Comparison of ENCODE assay signal across 10 cellular contexts in the genomic region with DNA sequence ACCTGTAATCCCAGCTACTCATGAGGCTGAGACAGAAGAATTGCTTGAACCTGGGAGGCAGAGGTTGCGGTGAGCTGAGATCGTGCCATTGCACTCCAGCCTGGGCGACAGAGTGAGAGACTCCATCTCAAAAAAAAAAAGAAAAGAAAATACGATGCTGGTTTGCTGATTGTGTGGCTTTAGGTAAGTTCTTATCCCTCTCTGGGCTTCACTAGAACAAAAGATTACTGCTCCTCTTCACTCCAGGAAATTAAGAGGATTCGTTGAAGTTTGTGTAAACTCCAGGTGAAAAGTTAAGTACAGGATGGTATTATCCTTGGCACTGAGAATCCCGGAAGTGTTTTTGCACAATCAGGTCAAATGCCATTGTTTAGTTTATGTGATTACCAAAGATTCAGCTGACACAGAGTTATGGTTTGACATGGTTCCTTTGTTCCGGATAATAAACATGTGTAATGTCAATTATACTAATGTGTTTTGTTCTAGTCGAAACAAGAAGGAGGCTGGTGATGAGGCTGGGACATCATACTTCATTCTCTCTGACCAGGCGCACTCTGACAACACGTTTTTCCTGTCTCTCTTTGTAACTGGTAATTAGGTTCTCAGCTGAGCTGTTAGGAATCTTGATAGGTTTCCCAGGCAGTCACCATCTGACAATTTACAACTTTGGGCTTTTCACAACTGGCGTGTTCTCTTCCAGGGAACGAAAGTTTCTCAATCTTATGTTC. TPM values are rescaled to one million over a fixed set of nuclear protein-coding genes. Genes with fewer than 3 reads are reported as not detected.
A peak's percentile ranks its signal among the peaks of the same experiment; 100 is the strongest.
DNase-seq lines count a peak whose midpoint lies in the region; ATAC-seq and FAIRE-seq lines count a peak whose summit lies in the region.
"Had no signal": no experiment of that assay in that cellular context is flagged by ENCODE, and none has a peak within 500 bp of the region (broad histone marks: within the 10 kb centered on the region; RNA-seq: fewer than 3 reads in every experiment).

No MANE protein-coding gene starts in this region.

- H3K9me3 ChIP-seq in SJCRH30 (replicated peaks) (no peaks in the 10 kb centered on the region), small intestine (ENCODE audit: control insufficient read depth, low read depth) (no peaks in the 10 kb centered on the region)

- H3K4me1 ChIP-seq in SJCRH30: peaks cover 14% of the 10 kb centered on the region
- H3K4me1 ChIP-seq in small intestine (ENCODE audit: control insufficient read depth in 2 of 2, insufficient read depth in 1 of 2, low read depth in 1 of 2, low read length in 1 of 2): no peaks in the 10 kb centered on the region

- FAIRE-seq in small intestine (lab: Jason Lieb, UNC): no peak

- H3K27ac ChIP-seq in SJCRH30 (no peak overlapping the region), small intestine (ENCODE audit: low read depth in 1 of 2, low read length in 1 of 2) (no peak overlapping the region)

- peak overlapping the region; percentile 25; the same call in 1 of the 2 replicates for H3K4me3 ChIP-seq in SJCRH30
- H3K4me3 ChIP-seq in small intestine (ENCODE audit: low read depth in 1 of 2, low read length in 2 of 2): no peak overlapping the region

- DNase-seq in DMS 273 (lab: John Stamatoyannopoulos, UW; ENCODE audit: unreplicated experiment) (peak; percentile 20), DMS 273 treated with DMSO at 0.1 percent for 48 hours (lab: John Stamatoyannopoulos, UW) (no peak), SJCRH30 (peak in 1 of 2 experiments; percentile 15), inferior parietal cortex (ENCODE audit: extremely low spot score) (peak; percentile 55), small intestine (peak; percentile 44)
- DNase-seq in activated naive CD4-positive, alpha-beta T cell treated with anti-CD3 and anti-CD28 coated beads, Interleukin-2, amount 50 U/mL, for 16 hours: no peak
- DNase-seq: 8988T, NCI-H2107 had no signal

- no peaks in the 10 kb centered on the region for H3K36me3 ChIP-seq in SJCRH30
- H3K36me3 ChIP-seq in small intestine (ENCODE audit: control insufficient read depth in 2 of 2, insufficient read depth in 2 of 2, low read length in 2 of 2): no peaks in the 10 kb centered on the region

- H3K27me3 ChIP-seq in SJCRH30 (no peaks in the 10 kb centered on the region), small intestine (ENCODE audit: control insufficient read depth in 2 of 2, insufficient read depth in 2 of 2, low read length in 2 of 2) (no peaks in the 10 kb centered on the region)

- WGBS in small intestine, 3 donors: 20 to 50% (median 41%) methylated on average over 12 of the region's 12 CpGs

- ATAC-seq in GM21360 (IDR thresholded peaks at IDR 0.05; ENCODE audit: unreplicated experiment) (no peak), GM18858 (IDR thresholded peaks at IDR 0.05; ENCODE audit: unreplicated experiment) (no peak)

RNA-seq across cellular contexts. Expression of a gene that starts 10.9 kb away (rescaled TPM):
- 57.5 and 66.3 TPM in 2 replicates for total RNA-seq in SJCRH30 (2014; rRNA removed; shearing (Covaris generic))
- 1 to 10 TPM; 4.1 to 7.4 (median 4.5) TPM for polyA plus RNA-seq in small intestine

Comparison
In these comparisons a context has a peak if more than half of its experiments do, and no peak if none do; other contexts are left out.
1. DNase-seq: peak in DMS 273 (single experiment), inferior parietal cortex (single experiment) and small intestine (single experiment); none in DMS 273 treated with DMSO at 0.1 percent for 48 hours (single experiment) and activated naive CD4-positive, alpha-beta T cell treated with anti-CD3 and anti-CD28 coated beads, Interleukin-2, amount 50 U/mL, for 16 hours (single experiment).